In genomic region chr17:18259621-18260331, GRCh38 we compare ENCODE assay signal across 1 cellular context.
TF ChIP-seq lines count a peak whose summit lies in the region.

No MANE protein-coding gene starts in this region.

TF ChIP-seq in H1, 55 proteins besides CTCF, POLR2A, EP300 and RAD21:
- TF ChIP-seq POLR2AphosphoS5 (IDR thresholded peaks at IDR 0.05; ENCODE audit: low read depth, low read length), result no peak
- TF ChIP-seq SIX5 (IDR thresholded peaks at IDR 0.05; ENCODE audit: low read depth, low read length), result no peak
- peak; percentile 66; the same call in 1 of the 2 replicates for TF ChIP-seq KDM1A (IDR thresholded peaks at IDR 0.05; ENCODE audit: borderline replicate concordance, low read length)
- no peak for TF ChIP-seq PHF8 (conservative IDR thresholded peaks at IDR 0.05; ENCODE audit: low read depth, low read length)
- no peak for TF ChIP-seq ATF3 (IDR thresholded peaks at IDR 0.05; ENCODE audit: insufficient read depth, low read depth, low read length)
- TF ChIP-seq SRF (IDR thresholded peaks at IDR 0.05; ENCODE audit: low read depth, low read length), result no peak
- TF ChIP-seq NANOG (IDR thresholded peaks at IDR 0.05; ENCODE audit: insufficient read depth, low read depth, low read length, poor library complexity, severe bottlenecking), result no peak
- TF ChIP-seq HDAC2 (IDR thresholded peaks at IDR 0.05; ENCODE audit: borderline replicate concordance in 1 of 2, low read depth in 2 of 2, low read length in 2 of 2), result 0 out of 4 replicates have a peak, but pooled peaks of 1 of the 2 experiments have one; percentile 42
- TF ChIP-seq CEBPB (IDR thresholded peaks at IDR 0.05; ENCODE audit: low read depth, low read length), result no peak
- no peak for TF ChIP-seq RFX5 (IDR thresholded peaks at IDR 0.05; ENCODE audit: borderline replicate concordance, low read depth, low read length)
TF ChIP-seq in H1: peak in this region for 2.
